ENCODE assay signal across 9 cellular contexts in genomic region chr1:245888809-245889208, GRCh38.
DNase-seq lines count a peak whose midpoint lies in the region; ATAC-seq and TF ChIP-seq lines count a peak whose summit lies in the region.
"Had no signal": no experiment of that assay in that cellular context is flagged by ENCODE, and none has a peak within 500 bp of the region (broad histone marks: within the 10 kb centered on the region; RNA-seq: fewer than 3 reads in every experiment).

No MANE protein-coding gene starts in this region.

- CTCF ChIA-PET in AG04449 (lab: Yijun Ruan, JAX) = interaction anchor here (0.8 to 1.5 kb wide), 11 partner anchors 8 to 733 kb away, joined by 3 to 8 read pairs (median 3); no protein-coding TSS in a partner anchor

- no peak for DNase-seq in AG04449 (ENCODE audit: low read depth, low spot score)
- DNase-seq in GM20000 (ENCODE audit: low spot score) = peak; percentile 24
- DNase-seq in RKO (ENCODE audit: low spot score) = peak; percentile 29
- peak; percentile 35 to 75 for DNase-seq in foreskin fibroblast
- no peak for DNase-seq in Ammon's horn (ENCODE audit: low spot score)
- DNase-seq in left colon = no peak
- DNase-seq: stimulated activated naive B cell treated with anti-CD40 and anti-IgM and Interleukin-4, amounts not matched to agents 10 μg/mL and 1 μg/mL and 100 μg/mL, for 72 hours had no signal

- POLR2A ChIA-PET in AG04449 (lab: Yijun Ruan, JAX) = no interaction called here

- TF ChIP-seq CTCF in AG04449 (IDR thresholded peaks at IDR 0.05; ENCODE audit: insufficient read depth, low read length, missing control alignments) (peak; percentile 13), GM20000 (IDR thresholded peaks at IDR 0.05; ENCODE audit: extremely low read depth, missing control alignments) (peak; percentile 13), foreskin fibroblast (IDR thresholded peaks at IDR 0.05; ENCODE audit: low read depth, low read length) (peak; percentile 33)

- no peak overlapping the region for H3K4me3 ChIP-seq in AG04449 (ENCODE audit: low read depth, low read length)
- H3K4me3 ChIP-seq in foreskin fibroblast (ENCODE audit: low read depth in 1 of 2, low read length in 2 of 2) = no peak overlapping the region

- ATAC-seq in GM19395 (IDR thresholded peaks at IDR 0.05; ENCODE audit: unreplicated experiment) (no peak), left colon (no peak), GM18505 (IDR thresholded peaks at IDR 0.05; ENCODE audit: unreplicated experiment) (no peak)

- intact Hi-C loops in left colon (cut with DNase I, micrococcal nuclease) = no loop called here

- no peak for TF ChIP-seq POLR2A in GM18505 (IDR thresholded peaks at IDR 0.05; ENCODE audit: borderline replicate concordance, extremely low read depth, insufficient read depth, insufficient read length)

Comparison
In these comparisons a context has a peak if more than half of its experiments do, and no peak if none do; other contexts are left out.
1. DNase-seq: peak in GM20000 (single experiment), RKO (single experiment) and foreskin fibroblast (2 of 2); none in AG04449 (single experiment), Ammon's horn (single experiment) and left colon (0 of 2).
2. Peak in every context shown above with its lines, with median percentiles within 50 percentile points of each other: CTCF ChIP-seq.